26 cellular contexts compared by ENCODE assay signal in the genomic region with DNA sequence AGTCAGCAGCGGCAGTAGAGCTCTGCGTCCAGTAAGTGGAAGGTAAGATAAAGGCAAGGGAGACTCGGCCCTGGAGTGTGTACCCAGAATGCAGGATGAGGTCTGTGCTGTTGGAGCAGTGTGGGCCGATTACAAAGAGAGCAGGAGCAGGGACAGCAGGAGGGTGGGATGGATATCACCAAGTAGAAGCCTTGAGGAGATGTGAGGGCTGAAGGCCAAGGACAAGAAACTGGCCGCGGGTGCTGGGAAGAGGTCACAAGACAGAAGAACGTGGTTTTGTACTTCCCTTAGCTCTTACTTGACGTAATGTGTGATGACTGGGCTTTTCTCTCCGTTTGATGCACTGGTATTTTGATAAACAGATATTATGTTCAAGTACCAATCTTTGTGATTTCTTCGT. TPM values are rescaled to one million over a fixed set of nuclear protein-coding genes. Genes with fewer than 3 reads are reported as not detected.
"Had no signal": no experiment of that assay in that cellular context is flagged by ENCODE, and none has a peak within 500 bp of the region (broad histone marks: within the 10 kb centered on the region; RNA-seq: fewer than 3 reads in every experiment).

No MANE protein-coding gene starts in this region.

- ATAC-seq: activated CD4-positive, CD25-positive, alpha-beta regulatory T cell treated with anti-CD3 and anti-CD28 coated beads, Interleukin-2, amount 50 U/mL, for 24 hours; activated CD8-positive, alpha-beta memory T cell treated with anti-CD3 and anti-CD28 coated beads, Interleukin-2, amount 10 ng/mL, durations not matched to agents 7 days and 5 days; activated naive CD8-positive, alpha-beta T cell treated with anti-CD3 and anti-CD28 coated beads, Interleukin-2, amount 50 U/mL, for 24 hours; body of pancreas; T-helper 17 cell had no signal

- H3K4me3 ChIP-seq: ascending aorta, body of pancreas, PC-9 had no signal

- H3K4me1 ChIP-seq: ascending aorta, body of pancreas had no signal

- H3K4me2 ChIP-seq: PC-9 had no signal

- H3K9me3 ChIP-seq: ascending aorta, body of pancreas had no signal

- H3K27me3 ChIP-seq: ascending aorta had no signal

- H3K27ac ChIP-seq: ascending aorta, body of pancreas, PC-9 had no signal

- H3K36me3 ChIP-seq: ascending aorta had no signal

- FAIRE-seq: bronchial epithelial cell, TTC549 had no signal

- DNase-seq: activated CD4-positive, alpha-beta T cell treated with anti-CD3 and anti-CD28 coated beads for 4 hours; activated CD4-positive, alpha-beta T cell treated with anti-CD3 and anti-CD28 coated beads, Interleukin-2, amount 50 U/mL, for 48 hours; activated CD8-positive, alpha-beta memory T cell treated with anti-CD3 and anti-CD28 coated beads, Interleukin-2, amount 10 ng/mL, durations not matched to agents 7 days and 5 days; activated effector memory CD4-positive, alpha-beta T cell treated with Interleukin-2 at 50 U/mL for 16 hours; activated naive CD4-positive, alpha-beta T cell; activated naive CD8-positive, alpha-beta T cell treated with anti-CD3 and anti-CD28 coated beads, Interleukin-2, amount 50 U/mL, for 24 hours; activated T-cell treated with anti-CD3 and anti-CD28 coated beads, Interleukin-2, amount 50 U/mL, for 24 hours; amniotic stem cell; body of pancreas; central memory CD4-positive, alpha-beta T cell; Kasumi-1; KBM-7; NCI-H1048; NCI-H146; NCI-H187 treated with DMSO at 0.1 percent for 48 hours; NCI-H2081 treated with DMSO at 0.1 percent for 48 hours; NCI-H446; PC-9; SHP77 treated with DMSO at 0.1 percent for 48 hours; T-helper 17 cell; T-helper 9 cell had no signal

- H2AFZ ChIP-seq: PC-9 had no signal

RNA-seq across cellular contexts. Expression of a gene that starts 43.7 kb away (rescaled TPM):
- total RNA-seq: activated CD8-positive, alpha-beta memory T cell treated with anti-CD3 and anti-CD28 coated beads, Interleukin-2, amount 10 ng/mL, durations not matched to agents 7 days and 5 days; activated T-helper 1 cell treated with anti-CD3 and anti-CD28 coated beads, Interleukin-12 subunit alpha, Interleukin-12 subunit beta, Interleukin-2, Interleukin-4 antibody, amounts not matched to agents 30 ng/mL and 10 ng/mL and 1 ng/mL, durations not matched to agents 14 hours and 24 hours and 36 hours; ascending aorta; body of pancreas; bronchial epithelial cell; PC-9; T-helper 17 cell had no signal

RNA-seq across cellular contexts. Expression of a gene that starts 47.2 kb away (rescaled TPM):
- total RNA-seq: activated CD8-positive, alpha-beta memory T cell treated with anti-CD3 and anti-CD28 coated beads, Interleukin-2, amount 10 ng/mL, durations not matched to agents 7 days and 5 days; activated T-helper 1 cell treated with anti-CD3 and anti-CD28 coated beads, Interleukin-12 subunit alpha, Interleukin-12 subunit beta, Interleukin-2, Interleukin-4 antibody, amounts not matched to agents 30 ng/mL and 10 ng/mL and 1 ng/mL, durations not matched to agents 14 hours and 24 hours and 36 hours; bronchial epithelial cell; PC-9 had no signal
